In the genomic region with DNA sequence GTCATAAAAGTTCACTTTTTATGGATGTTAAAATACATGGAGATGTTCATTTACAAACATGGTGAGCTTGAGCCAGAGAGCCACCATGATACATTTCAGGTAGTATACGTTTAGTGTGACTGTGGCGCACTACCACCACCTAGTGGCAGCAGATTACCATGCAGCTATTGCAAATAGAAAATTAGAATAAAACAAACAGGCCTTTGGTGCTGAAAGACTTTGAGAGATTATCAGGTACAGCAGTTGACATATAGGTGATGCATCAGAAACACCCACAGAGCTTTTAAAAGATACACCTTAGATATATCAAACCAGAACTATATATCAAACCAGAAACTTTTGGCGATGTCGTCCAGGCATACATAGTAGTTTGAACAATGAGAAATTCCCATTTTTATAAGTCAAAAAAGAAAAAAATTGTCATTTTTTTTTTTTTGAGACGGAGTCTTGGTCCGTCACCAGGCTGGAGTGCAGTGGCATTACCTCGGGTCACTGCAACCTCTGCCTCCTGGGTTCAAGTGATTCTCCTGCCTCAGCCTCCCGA, we compare ENCODE assay signal across 8 cellular contexts. TPM values are rescaled to one million over a fixed set of nuclear protein-coding genes. Genes with fewer than 3 reads are reported as not detected.
DNase-seq lines count a peak whose midpoint lies in the region; ATAC-seq and TF ChIP-seq lines count a peak whose summit lies in the region.

No MANE protein-coding gene starts in this region.

- no peak for TF ChIP-seq EP300 in gastroesophageal sphincter (IDR thresholded peaks at IDR 0.05)

- no peaks in the 10 kb centered on the region for H3K9me3 ChIP-seq in gastroesophageal sphincter
- no peaks in the 10 kb centered on the region for H3K9me3 ChIP-seq in uterus

- intact Hi-C loops in uterus (cut with DNase I; ENCODE audit: low total_unique reads): no loop called here

- H3K27me3 ChIP-seq in gastroesophageal sphincter (no peaks in the 10 kb centered on the region), uterus (no peaks in the 10 kb centered on the region)

- no peaks in the 10 kb centered on the region for H3K9me3 Mint-ChIP-seq in progenitor cell of endocrine pancreas (ENCODE audit: low read depth)

- H3K36me3 ChIP-seq in gastroesophageal sphincter (peaks cover 0 to 13% of the 10 kb centered on the region in 2 donors), uterus (no peaks in the 10 kb centered on the region)

- TF ChIP-seq CTCF in 22Rv1 (IDR thresholded peaks at IDR 0.05): peak; percentile 96
- TF ChIP-seq CTCF in GM13976 (IDR thresholded peaks at IDR 0.05; ENCODE audit: borderline replicate concordance, control extremely low read depth, extremely low read depth, insufficient read depth, missing control alignments): peak; percentile 80
- TF ChIP-seq CTCF in gastroesophageal sphincter (IDR thresholded peaks at IDR 0.05): peak; percentile 67 to 89 (median 77)
- peak; percentile 90 for TF ChIP-seq CTCF in progenitor cell of endocrine pancreas (IDR thresholded peaks at IDR 0.05; ENCODE audit: unreplicated experiment)
- TF ChIP-seq CTCF in uterus (IDR thresholded peaks at IDR 0.05): peak; percentile 63 to 90 (median 74)

- H3K4me3 ChIP-seq in gastroesophageal sphincter (no peak overlapping the region), uterus (no peak overlapping the region)

- TF ChIP-seq POLR2A in gastroesophageal sphincter (IDR thresholded peaks at IDR 0.05) (no peak), uterus (IDR thresholded peaks at IDR 0.05) (no peak)

- in situ Hi-C loops in GM13976 (cut with MboI; ENCODE audit: low sequenced_read_pairs, unreplicated experiment): no loop called here
- in situ Hi-C loops in KBM-7 (cut with MboI; ENCODE audit: low pct_unique_long_range_greater_than_20kb, low sequenced_read_pairs): no loop called here

- H3K4me3 Mint-ChIP-seq in progenitor cell of endocrine pancreas (ENCODE audit: low read depth): no peak overlapping the region

- no peaks in the 10 kb centered on the region for H3K27me3 Mint-ChIP-seq in progenitor cell of endocrine pancreas

- H3K27ac ChIP-seq in 22Rv1 (no peak overlapping the region), gastroesophageal sphincter (no peak overlapping the region), uterus (no peak overlapping the region)

- peaks cover 2% of the 10 kb centered on the region for H3K36me3 Mint-ChIP-seq in progenitor cell of endocrine pancreas (ENCODE audit: insufficient read depth)

- WGBS in gastroesophageal sphincter (ENCODE audit: low coverage in 1 of 2), 2 donors: 55 to 60% methylated on average over 5 to 7 of the region's 8 CpGs

- H3K4me1 Mint-ChIP-seq in progenitor cell of endocrine pancreas (ENCODE audit: low read depth): peaks cover 7% of the 10 kb centered on the region

- no peak for ATAC-seq in gastroesophageal sphincter

- DNase-seq in GM13976 (ENCODE audit: low spot score): peak; percentile 61
- DNase-seq in KBM-7: peak; percentile 74
- DNase-seq in SHP77 treated with DMSO at 0.1 percent for 48 hours (lab: John Stamatoyannopoulos, UW): peak; percentile 36
- DNase-seq in activated effector memory CD4-positive, alpha-beta T cell treated with Interleukin-2 at 50 U/mL for 16 hours: peak; percentile 56
- peak; percentile 58 for DNase-seq in progenitor cell of endocrine pancreas (ENCODE audit: low spot score, unreplicated experiment)
- DNase-seq in uterus: peak; percentile 55 to 72

- H3K4me1 ChIP-seq in gastroesophageal sphincter: peaks cover 0 to 29% (median 0%) of the 10 kb centered on the region in 3 donors
- no peaks in the 10 kb centered on the region for H3K4me1 ChIP-seq in uterus

- peak overlapping the region; percentile 39 for H3K27ac Mint-ChIP-seq in progenitor cell of endocrine pancreas

RNA-seq across cellular contexts. Expression of a gene that starts 42.0 kb away (rescaled TPM):
- total RNA-seq in gastroesophageal sphincter (10 to 100 TPM; 14.6 to 34.9 (median 23.8) TPM), progenitor cell of endocrine pancreas (84.8 and 85.1 TPM in 2 replicates), uterus (10 to 100 TPM; 18.2 to 89.9 (median 43.7) TPM)
